In the genomic region with DNA sequence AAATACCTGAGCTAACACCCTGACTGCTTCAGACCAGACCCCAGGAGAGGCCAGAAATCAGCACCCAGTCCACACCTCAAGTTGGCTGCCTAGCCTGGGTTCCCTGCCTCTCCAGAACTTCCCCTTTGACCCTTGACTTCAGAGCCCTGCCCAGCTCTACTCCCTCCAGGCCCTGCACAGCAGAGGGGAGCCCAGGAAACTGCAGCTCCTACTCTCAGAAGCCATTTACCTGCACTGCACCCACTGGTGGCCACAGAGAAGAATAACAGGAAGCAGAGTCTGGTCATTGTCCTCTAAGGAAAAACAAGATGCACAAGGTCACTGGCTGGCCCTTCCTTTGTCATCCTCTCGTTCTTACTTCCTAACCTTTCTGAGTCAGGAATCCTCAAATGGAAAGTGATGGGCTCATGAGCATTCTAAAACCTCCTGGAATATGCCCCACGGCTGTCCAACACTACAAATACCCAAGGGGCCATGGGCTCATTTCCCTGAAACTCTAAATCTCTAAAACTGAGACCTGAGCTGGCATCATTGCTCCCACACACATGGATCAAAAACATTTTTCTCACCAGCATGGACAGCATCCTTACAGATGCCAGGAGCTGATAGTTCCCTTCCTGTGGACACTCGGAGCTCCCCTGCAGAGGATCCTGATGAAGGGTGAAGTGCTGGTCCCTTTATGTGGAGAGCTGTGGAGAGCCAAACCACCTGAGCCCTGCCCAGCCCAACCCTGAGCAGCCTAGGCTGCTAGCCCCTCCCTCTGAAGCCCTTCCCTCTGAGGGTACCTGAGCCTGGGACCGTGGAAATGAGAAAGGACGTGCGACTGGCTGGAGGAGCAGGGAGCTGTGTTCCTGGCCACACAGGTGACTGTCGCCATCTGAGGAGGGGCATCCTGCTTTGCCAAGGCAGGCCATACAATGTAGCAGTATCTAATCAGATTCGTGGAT, we compare ENCODE assay signal across 1 cellular context.
TF ChIP-seq lines count a peak whose summit lies in the region.

A gene (minus strand): TSS at position 652 of the 947 bp plus-strand sequence. CDS start 68 bp downstream, at position 584.

TF ChIP-seq in GM23338, 12 proteins besides CTCF, POLR2A, EP300 and RAD21 (continued from another document):
- TF ChIP-seq, protein P1, sequence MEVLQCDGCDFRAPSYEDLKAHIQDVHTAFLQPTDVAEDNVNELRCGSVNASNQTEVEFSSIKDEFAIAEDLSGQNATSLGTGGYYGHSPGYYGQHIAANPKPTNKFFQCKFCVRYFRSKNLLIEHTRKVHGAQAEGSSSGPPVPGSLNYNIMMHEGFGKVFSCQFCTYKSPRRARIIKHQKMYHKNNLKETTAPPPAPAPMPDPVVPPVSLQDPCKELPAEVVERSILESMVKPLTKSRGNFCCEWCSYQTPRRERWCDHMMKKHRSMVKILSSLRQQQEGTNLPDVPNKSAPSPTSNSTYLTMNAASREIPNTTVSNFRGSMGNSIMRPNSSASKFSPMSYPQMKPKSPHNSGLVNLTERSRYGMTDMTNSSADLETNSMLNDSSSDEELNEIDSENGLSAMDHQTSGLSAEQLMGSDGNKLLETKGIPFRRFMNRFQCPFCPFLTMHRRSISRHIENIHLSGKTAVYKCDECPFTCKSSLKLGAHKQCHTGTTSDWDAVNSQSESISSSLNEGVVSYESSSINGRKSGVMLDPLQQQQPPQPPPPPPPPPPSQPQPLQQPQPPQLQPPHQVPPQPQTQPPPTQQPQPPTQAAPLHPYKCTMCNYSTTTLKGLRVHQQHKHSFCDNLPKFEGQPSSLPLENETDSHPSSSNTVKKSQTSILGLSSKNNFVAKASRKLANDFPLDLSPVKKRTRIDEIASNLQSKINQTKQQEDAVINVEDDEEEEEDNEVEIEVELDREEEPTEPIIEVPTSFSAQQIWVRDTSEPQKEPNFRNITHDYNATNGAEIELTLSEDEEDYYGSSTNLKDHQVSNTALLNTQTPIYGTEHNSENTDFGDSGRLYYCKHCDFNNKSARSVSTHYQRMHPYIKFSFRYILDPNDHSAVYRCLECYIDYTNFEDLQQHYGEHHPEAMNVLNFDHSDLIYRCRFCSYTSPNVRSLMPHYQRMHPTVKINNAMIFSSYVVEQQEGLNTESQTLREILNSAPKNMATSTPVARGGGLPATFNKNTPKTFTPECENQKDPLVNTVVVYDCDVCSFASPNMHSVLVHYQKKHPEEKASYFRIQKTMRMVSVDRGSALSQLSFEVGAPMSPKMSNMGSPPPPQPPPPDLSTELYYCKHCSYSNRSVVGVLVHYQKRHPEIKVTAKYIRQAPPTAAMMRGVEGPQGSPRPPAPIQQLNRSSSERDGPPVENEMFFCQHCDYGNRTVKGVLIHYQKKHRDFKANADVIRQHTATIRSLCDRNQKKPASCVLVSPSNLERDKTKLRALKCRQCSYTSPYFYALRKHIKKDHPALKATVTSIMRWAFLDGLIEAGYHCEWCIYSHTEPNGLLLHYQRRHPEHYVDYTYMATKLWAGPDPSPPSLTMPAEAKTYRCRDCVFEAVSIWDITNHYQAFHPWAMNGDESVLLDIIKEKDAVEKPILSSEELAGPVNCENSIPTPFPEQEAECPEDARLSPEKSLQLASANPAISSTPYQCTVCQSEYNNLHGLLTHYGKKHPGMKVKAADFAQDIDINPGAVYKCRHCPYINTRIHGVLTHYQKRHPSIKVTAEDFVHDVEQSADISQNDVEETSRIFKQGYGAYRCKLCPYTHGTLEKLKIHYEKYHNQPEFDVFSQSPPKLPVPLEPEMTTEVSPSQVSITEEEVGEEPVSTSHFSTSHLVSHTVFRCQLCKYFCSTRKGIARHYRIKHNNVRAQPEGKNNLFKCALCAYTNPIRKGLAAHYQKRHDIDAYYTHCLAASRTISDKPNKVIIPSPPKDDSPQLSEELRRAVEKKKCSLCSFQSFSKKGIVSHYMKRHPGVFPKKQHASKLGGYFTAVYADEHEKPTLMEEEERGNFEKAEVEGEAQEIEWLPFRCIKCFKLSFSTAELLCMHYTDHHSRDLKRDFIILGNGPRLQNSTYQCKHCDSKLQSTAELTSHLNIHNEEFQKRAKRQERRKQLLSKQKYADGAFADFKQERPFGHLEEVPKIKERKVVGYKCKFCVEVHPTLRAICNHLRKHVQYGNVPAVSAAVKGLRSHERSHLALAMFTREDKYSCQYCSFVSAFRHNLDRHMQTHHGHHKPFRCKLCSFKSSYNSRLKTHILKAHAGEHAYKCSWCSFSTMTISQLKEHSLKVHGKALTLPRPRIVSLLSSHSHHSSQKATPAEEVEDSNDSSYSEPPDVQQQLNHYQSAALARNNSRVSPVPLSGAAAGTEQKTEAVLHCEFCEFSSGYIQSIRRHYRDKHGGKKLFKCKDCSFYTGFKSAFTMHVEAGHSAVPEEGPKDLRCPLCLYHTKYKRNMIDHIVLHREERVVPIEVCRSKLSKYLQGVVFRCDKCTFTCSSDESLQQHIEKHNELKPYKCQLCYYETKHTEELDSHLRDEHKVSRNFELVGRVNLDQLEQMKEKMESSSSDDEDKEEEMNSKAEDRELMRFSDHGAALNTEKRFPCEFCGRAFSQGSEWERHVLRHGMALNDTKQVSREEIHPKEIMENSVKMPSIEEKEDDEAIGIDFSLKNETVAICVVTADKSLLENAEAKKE (CRISPR knock-in tag; IDR thresholded peaks at IDR 0.05) = peak; percentile 8; the same call in 1 of the 2 replicates
- TF ChIP-seq STAT1 (IDR thresholded peaks at IDR 0.05; ENCODE audit: unreplicated experiment) = no peak
- TF ChIP-seq, protein P2, sequence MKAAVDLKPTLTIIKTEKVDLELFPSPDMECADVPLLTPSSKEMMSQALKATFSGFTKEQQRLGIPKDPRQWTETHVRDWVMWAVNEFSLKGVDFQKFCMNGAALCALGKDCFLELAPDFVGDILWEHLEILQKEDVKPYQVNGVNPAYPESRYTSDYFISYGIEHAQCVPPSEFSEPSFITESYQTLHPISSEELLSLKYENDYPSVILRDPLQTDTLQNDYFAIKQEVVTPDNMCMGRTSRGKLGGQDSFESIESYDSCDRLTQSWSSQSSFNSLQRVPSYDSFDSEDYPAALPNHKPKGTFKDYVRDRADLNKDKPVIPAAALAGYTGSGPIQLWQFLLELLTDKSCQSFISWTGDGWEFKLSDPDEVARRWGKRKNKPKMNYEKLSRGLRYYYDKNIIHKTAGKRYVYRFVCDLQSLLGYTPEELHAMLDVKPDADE (IDR thresholded peaks at IDR 0.05) = no peak
TF ChIP-seq in GM23338: peak in this region for 1.
